In genomic region chr2:194824450-194824849, GRCh38 we compare ENCODE assay signal across 1 cellular context.
TF ChIP-seq lines count a peak whose summit lies in the region.

No MANE protein-coding gene starts in this region.

TF ChIP-seq in HepG2, 621 proteins besides CTCF, POLR2A, EP300 and RAD21 (continued from another document):
- TF ChIP-seq PRDM4 (CRISPR knock-in tag; IDR thresholded peaks at IDR 0.05; ENCODE audit: borderline replicate concordance) (no peak), ZKSCAN8 (CRISPR knock-in tag; IDR thresholded peaks at IDR 0.05; ENCODE audit: borderline replicate concordance) (no peak), ZNF629 (CRISPR knock-in tag; conservative IDR thresholded peaks at IDR 0.05) (no peak), DDIT3 (CRISPR knock-in tag; IDR thresholded peaks at IDR 0.05) (no peak), MAFF (IDR thresholded peaks at IDR 0.05; ENCODE audit: low read depth, low read length) (peak; percentile 54; the same call in 1 of the 2 replicates), MAFK (conservative IDR thresholded peaks at IDR 0.05 in 1 of 2, IDR thresholded peaks at IDR 0.05 in 1 of 2; ENCODE audit: low read length in 2 of 2) (peak; percentile 33 to 74; a peak in 3 of 4 replicates), TP53 (CRISPR knock-in tag; conservative IDR thresholded peaks at IDR 0.05) (no peak), ZNF563 (CRISPR knock-in tag; IDR thresholded peaks at IDR 0.05) (no peak)
TF ChIP-seq in HepG2: peak in this region for 2.
